Comparison of ENCODE assay signal across 1 cellular context in genomic region chr10:95133016-95133752, GRCh38.
A peak's percentile ranks its signal among the peaks of the same experiment; 100 is the strongest.
TF ChIP-seq lines count a peak whose summit lies in the region.

No MANE protein-coding gene starts in this region.

TF ChIP-seq in HepG2, 621 proteins besides CTCF, POLR2A, EP300 and RAD21 (continued from another document and continues in another):
- TF ChIP-seq, protein P1, sequence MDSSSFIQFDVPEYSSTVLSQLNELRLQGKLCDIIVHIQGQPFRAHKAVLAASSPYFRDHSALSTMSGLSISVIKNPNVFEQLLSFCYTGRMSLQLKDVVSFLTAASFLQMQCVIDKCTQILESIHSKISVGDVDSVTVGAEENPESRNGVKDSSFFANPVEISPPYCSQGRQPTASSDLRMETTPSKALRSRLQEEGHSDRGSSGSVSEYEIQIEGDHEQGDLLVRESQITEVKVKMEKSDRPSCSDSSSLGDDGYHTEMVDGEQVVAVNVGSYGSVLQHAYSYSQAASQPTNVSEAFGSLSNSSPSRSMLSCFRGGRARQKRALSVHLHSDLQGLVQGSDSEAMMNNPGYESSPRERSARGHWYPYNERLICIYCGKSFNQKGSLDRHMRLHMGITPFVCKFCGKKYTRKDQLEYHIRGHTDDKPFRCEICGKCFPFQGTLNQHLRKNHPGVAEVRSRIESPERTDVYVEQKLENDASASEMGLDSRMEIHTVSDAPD (CRISPR knock-in tag; IDR thresholded peaks at IDR 0.05), result peak; percentile 74
- TF ChIP-seq NR2F2 (IDR thresholded peaks at IDR 0.05; ENCODE audit: borderline replicate concordance, low read depth) (0 out of 2 replicates have a peak, but pooled peaks have one; percentile 31), ZNF614 (CRISPR knock-in tag; IDR thresholded peaks at IDR 0.05; ENCODE audit: borderline replicate concordance) (0 out of 2 replicates have a peak, but pooled peaks have one; percentile 52), RNF2 (conservative IDR thresholded peaks at IDR 0.05; ENCODE audit: low read depth) (peak; percentile 80), MEF2D (CRISPR knock-in tag; IDR thresholded peaks at IDR 0.05) (0 out of 2 replicates have a peak, but pooled peaks have one; percentile 69), BCL6 (CRISPR knock-in tag; IDR thresholded peaks at IDR 0.05) (peak; percentile 72), ZNF580 (CRISPR knock-in tag; IDR thresholded peaks at IDR 0.05; ENCODE audit: borderline replicate concordance, low read depth) (peak; percentile 32; the same call in 1 of the 2 replicates), ZNF331 (CRISPR knock-in tag; IDR thresholded peaks at IDR 0.05) (peak; percentile 48; the same call in 1 of the 2 replicates), ARNT (IDR thresholded peaks at IDR 0.05) (no peak), SNAPC2 (CRISPR knock-in tag; IDR thresholded peaks at IDR 0.05) (peak; percentile 77; the same call in 1 of the 2 replicates), SALL1 (CRISPR knock-in tag; IDR thresholded peaks at IDR 0.05) (peak; percentile 87), IRF2 (CRISPR knock-in tag; IDR thresholded peaks at IDR 0.05) (peak; percentile 82; the same call in 1 of the 2 replicates), THAP11 (CRISPR knock-in tag; IDR thresholded peaks at IDR 0.05) (peak; percentile 40; the same call in 1 of the 2 replicates), IKZF5 (CRISPR knock-in tag; IDR thresholded peaks at IDR 0.05) (no peak; the same call in 1 of the 2 replicates), EHMT2 (IDR thresholded peaks at IDR 0.05; ENCODE audit: borderline replicate concordance, low read depth, low read length) (peak; percentile 84; the same call in 1 of the 2 replicates), YY1 (IDR thresholded peaks at IDR 0.05; ENCODE audit: insufficient read depth, insufficient replicate concordance, low read depth, low read length) (peak; percentile 23), ZNF224 (CRISPR knock-in tag; IDR thresholded peaks at IDR 0.05) (0 out of 2 replicates have a peak, but pooled peaks have one; percentile 27), SPEN (CRISPR knock-in tag; IDR thresholded peaks at IDR 0.05; ENCODE audit: low read depth) (no peak), NR2F1 (CRISPR knock-in tag; IDR thresholded peaks at IDR 0.05) (peak; percentile 29 to 70; a peak in 2 of 4 replicates), RXRB (CRISPR knock-in tag; IDR thresholded peaks at IDR 0.05; ENCODE audit: borderline replicate concordance) (peak; percentile 74), MTF2 (CRISPR knock-in tag; IDR thresholded peaks at IDR 0.05; ENCODE audit: borderline replicate concordance) (no peak), ETV5 (CRISPR knock-in tag; IDR thresholded peaks at IDR 0.05; ENCODE audit: borderline replicate concordance) (peak; percentile 10; the same call in 1 of the 2 replicates), TSC22D2 (CRISPR knock-in tag; IDR thresholded peaks at IDR 0.05; ENCODE audit: borderline replicate concordance) (0 out of 2 replicates have a peak, but pooled peaks have one; percentile 28), SMC3 (IDR thresholded peaks at IDR 0.05; ENCODE audit: low read length) (peak; percentile 94), ZNF292 (CRISPR knock-in tag; IDR thresholded peaks at IDR 0.05; ENCODE audit: borderline replicate concordance, low read depth) (peak; percentile 52; the same call in 1 of the 2 replicates), KAT8 (CRISPR knock-in tag; IDR thresholded peaks at IDR 0.05) (peak; percentile 41; the same call in 1 of the 2 replicates), RXRA (CRISPR knock-in tag; IDR thresholded peaks at IDR 0.05) (peak; percentile 51; the same call in 1 of the 2 replicates), ZNF317 (CRISPR knock-in tag; IDR thresholded peaks at IDR 0.05) (no peak), ZUFSP (CRISPR knock-in tag; IDR thresholded peaks at IDR 0.05; ENCODE audit: borderline replicate concordance) (no peak), SRSF1 (optimal IDR thresholded peaks at IDR 0.05; ENCODE audit: low read depth, low read length) (no peak)
- TF ChIP-seq, protein P2, sequence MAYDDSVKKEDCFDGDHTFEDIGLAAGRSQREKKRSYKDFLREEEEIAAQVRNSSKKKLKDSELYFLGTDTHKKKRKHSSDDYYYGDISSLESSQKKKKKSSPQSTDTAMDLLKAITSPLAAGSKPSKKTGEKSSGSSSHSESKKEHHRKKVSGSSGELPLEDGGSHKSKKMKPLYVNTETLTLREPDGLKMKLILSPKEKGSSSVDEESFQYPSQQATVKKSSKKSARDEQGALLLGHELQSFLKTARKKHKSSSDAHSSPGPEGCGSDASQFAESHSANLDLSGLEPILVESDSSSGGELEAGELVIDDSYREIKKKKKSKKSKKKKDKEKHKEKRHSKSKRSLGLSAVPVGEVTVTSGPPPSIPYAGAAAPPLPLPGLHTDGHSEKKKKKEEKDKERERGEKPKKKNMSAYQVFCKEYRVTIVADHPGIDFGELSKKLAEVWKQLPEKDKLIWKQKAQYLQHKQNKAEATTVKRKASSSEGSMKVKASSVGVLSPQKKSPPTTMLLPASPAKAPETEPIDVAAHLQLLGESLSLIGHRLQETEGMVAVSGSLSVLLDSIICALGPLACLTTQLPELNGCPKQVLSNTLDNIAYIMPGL (CRISPR knock-in tag; IDR thresholded peaks at IDR 0.05; ENCODE audit: borderline replicate concordance in 1 of 2, low read depth in 1 of 2), result peak in 1 of 2 experiments; percentile 84; a peak in 2 of 4 replicates
- TF ChIP-seq, protein P3, sequence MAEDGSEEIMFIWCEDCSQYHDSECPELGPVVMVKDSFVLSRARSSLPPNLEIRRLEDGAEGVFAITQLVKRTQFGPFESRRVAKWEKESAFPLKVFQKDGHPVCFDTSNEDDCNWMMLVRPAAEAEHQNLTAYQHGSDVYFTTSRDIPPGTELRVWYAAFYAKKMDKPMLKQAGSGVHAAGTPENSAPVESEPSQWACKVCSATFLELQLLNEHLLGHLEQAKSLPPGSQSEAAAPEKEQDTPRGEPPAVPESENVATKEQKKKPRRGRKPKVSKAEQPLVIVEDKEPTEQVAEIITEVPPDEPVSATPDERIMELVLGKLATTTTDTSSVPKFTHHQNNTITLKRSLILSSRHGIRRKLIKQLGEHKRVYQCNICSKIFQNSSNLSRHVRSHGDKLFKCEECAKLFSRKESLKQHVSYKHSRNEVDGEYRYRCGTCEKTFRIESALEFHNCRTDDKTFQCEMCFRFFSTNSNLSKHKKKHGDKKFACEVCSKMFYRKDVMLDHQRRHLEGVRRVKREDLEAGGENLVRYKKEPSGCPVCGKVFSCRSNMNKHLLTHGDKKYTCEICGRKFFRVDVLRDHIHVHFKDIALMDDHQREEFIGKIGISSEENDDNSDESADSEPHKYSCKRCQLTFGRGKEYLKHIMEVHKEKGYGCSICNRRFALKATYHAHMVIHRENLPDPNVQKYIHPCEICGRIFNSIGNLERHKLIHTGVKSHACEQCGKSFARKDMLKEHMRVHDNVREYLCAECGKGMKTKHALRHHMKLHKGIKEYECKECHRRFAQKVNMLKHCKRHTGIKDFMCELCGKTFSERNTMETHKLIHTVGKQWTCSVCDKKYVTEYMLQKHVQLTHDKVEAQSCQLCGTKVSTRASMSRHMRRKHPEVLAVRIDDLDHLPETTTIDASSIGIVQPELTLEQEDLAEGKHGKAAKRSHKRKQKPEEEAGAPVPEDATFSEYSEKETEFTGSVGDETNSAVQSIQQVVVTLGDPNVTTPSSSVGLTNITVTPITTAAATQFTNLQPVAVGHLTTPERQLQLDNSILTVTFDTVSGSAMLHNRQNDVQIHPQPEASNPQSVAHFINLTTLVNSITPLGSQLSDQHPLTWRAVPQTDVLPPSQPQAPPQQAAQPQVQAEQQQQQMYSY (CRISPR knock-in tag; IDR thresholded peaks at IDR 0.05), result no peak
- TF ChIP-seq, protein P4, sequence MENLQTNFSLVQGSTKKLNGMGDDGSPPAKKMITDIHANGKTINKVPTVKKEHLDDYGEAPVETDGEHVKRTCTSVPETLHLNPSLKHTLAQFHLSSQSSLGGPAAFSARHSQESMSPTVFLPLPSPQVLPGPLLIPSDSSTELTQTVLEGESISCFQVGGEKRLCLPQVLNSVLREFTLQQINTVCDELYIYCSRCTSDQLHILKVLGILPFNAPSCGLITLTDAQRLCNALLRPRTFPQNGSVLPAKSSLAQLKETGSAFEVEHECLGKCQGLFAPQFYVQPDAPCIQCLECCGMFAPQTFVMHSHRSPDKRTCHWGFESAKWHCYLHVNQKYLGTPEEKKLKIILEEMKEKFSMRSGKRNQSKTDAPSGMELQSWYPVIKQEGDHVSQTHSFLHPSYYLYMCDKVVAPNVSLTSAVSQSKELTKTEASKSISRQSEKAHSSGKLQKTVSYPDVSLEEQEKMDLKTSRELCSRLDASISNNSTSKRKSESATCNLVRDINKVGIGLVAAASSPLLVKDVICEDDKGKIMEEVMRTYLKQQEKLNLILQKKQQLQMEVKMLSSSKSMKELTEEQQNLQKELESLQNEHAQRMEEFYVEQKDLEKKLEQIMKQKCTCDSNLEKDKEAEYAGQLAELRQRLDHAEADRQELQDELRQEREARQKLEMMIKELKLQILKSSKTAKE (CRISPR knock-in tag; IDR thresholded peaks at IDR 0.05; ENCODE audit: borderline replicate concordance), result no peak
- TF ChIP-seq, protein P5, sequence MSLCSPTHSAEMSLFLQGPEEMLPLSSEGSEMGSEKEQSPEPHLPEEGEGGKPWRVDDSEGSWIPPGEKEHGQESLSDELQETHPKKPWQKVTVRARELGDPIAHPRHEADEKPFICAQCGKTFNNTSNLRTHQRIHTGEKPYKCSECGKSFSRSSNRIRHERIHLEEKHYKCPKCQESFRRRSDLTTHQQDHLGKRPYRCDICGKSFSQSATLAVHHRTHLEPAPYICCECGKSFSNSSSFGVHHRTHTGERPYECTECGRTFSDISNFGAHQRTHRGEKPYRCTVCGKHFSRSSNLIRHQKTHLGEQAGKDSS (CRISPR knock-in tag; IDR thresholded peaks at IDR 0.05; ENCODE audit: borderline replicate concordance, low read depth), result 0 out of 2 replicates have a peak, but pooled peaks have one; percentile 41
- TF ChIP-seq, protein P6, sequence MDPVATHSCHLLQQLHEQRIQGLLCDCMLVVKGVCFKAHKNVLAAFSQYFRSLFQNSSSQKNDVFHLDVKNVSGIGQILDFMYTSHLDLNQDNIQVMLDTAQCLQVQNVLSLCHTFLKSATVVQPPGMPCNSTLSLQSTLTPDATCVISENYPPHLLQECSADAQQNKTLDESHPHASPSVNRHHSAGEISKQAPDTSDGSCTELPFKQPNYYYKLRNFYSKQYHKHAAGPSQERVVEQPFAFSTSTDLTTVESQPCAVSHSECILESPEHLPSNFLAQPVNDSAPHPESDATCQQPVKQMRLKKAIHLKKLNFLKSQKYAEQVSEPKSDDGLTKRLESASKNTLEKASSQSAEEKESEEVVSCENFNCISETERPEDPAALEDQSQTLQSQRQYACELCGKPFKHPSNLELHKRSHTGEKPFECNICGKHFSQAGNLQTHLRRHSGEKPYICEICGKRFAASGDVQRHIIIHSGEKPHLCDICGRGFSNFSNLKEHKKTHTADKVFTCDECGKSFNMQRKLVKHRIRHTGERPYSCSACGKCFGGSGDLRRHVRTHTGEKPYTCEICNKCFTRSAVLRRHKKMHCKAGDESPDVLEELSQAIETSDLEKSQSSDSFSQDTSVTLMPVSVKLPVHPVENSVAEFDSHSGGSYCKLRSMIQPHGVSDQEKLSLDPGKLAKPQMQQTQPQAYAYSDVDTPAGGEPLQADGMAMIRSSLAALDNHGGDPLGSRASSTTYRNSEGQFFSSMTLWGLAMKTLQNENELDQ (CRISPR knock-in tag; IDR thresholded peaks at IDR 0.05; ENCODE audit: borderline replicate concordance), result peak; percentile 46; the same call in 1 of the 2 replicates
- TF ChIP-seq, protein P7, sequence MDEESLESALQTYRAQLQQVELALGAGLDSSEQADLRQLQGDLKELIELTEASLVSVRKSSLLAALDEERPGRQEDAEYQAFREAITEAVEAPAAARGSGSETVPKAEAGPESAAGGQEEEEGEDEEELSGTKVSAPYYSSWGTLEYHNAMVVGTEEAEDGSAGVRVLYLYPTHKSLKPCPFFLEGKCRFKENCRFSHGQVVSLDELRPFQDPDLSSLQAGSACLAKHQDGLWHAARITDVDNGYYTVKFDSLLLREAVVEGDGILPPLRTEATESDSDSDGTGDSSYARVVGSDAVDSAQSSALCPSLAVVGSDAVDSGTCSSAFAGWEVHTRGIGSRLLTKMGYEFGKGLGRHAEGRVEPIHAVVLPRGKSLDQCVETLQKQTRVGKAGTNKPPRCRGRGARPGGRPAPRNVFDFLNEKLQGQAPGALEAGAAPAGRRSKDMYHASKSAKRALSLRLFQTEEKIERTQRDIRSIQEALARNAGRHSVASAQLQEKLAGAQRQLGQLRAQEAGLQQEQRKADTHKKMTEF (CRISPR knock-in tag; IDR thresholded peaks at IDR 0.05), result peak; percentile 60; the same call in 1 of the 2 replicates
- TF ChIP-seq, protein P8, sequence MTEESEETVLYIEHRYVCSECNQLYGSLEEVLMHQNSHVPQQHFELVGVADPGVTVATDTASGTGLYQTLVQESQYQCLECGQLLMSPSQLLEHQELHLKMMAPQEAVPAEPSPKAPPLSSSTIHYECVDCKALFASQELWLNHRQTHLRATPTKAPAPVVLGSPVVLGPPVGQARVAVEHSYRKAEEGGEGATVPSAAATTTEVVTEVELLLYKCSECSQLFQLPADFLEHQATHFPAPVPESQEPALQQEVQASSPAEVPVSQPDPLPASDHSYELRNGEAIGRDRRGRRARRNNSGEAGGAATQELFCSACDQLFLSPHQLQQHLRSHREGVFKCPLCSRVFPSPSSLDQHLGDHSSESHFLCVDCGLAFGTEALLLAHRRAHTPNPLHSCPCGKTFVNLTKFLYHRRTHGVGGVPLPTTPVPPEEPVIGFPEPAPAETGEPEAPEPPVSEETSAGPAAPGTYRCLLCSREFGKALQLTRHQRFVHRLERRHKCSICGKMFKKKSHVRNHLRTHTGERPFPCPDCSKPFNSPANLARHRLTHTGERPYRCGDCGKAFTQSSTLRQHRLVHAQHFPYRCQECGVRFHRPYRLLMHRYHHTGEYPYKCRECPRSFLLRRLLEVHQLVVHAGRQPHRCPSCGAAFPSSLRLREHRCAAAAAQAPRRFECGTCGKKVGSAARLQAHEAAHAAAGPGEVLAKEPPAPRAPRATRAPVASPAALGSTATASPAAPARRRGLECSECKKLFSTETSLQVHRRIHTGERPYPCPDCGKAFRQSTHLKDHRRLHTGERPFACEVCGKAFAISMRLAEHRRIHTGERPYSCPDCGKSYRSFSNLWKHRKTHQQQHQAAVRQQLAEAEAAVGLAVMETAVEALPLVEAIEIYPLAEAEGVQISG (CRISPR knock-in tag; IDR thresholded peaks at IDR 0.05), result 0 out of 2 replicates have a peak, but pooled peaks have one; percentile 34
